Comparison of ENCODE assay signal across 1 cellular context in the genomic region with DNA sequence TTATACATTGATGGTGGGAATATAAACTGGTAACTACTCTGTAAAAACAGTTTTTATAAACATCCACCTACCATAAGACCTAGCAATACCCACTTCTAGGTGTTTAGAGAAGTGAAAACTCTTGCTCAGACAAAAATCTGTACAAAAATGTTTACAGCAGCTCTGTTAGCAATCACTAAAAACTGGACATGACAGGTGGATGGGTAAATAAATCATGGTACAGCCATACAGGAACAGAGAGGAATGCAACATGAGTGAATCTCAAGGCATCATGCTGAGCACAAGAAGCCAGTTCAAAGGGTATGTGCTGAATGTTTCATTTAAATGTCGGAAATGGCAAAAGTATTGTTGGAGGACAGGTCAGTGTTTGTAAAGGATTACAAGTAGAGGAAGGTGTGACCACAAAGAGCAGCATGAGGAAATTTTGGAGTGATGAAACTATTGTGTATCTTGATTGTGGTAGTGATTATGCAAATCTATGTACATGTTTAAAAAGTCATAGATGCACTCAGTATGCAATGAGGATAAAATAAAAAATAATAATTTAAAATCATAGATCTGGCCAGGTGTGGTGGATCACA.
TF ChIP-seq lines count a peak whose summit lies in the region.

No MANE protein-coding gene starts in this region.

TF ChIP-seq in WTC11, 78 proteins besides CTCF, POLR2A, EP300 and RAD21:
- no peak for TF ChIP-seq ZNF423 (CRISPR knock-in tag; IDR thresholded peaks at IDR 0.05)
- TF ChIP-seq, protein P1, sequence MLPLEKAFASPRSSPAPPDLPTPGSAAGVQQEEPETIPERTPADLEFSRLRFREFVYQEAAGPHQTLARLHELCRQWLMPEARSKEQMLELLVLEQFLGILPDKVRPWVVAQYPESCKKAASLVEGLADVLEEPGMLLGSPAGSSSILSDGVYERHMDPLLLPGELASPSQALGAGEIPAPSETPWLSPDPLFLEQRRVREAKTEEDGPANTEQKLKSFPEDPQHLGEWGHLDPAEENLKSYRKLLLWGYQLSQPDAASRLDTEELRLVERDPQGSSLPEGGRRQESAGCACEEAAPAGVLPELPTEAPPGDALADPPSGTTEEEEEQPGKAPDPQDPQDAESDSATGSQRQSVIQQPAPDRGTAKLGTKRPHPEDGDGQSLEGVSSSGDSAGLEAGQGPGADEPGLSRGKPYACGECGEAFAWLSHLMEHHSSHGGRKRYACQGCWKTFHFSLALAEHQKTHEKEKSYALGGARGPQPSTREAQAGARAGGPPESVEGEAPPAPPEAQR (CRISPR knock-in tag; IDR thresholded peaks at IDR 0.05) = no peak
